ENCODE assay signal across 34 cellular contexts in genomic region chr17:33484559-33484958, GRCh38.
"Had no signal": no experiment of that assay in that cellular context is flagged by ENCODE, and none has a peak within 500 bp of the region (broad histone marks: within the 10 kb centered on the region; RNA-seq: fewer than 3 reads in every experiment).

No MANE protein-coding gene starts in this region.

- H3K9me3 ChIP-seq: MG63 had no signal

- H3K4me3 ChIP-seq: MG63 had no signal

- H3K27me3 ChIP-seq: MG63 had no signal

- H3K36me3 ChIP-seq: MG63 had no signal

- DNase-seq: Karpas-422, Kasumi-1, MG63, MM.1S, MV-4-11, NCI-H1048, NCI-H1092, NCI-H1092 treated with DMSO at 0.1 percent for 48 hours, NCI-H1105, NCI-H1105 treated with DMSO at 0.1 percent for 48 hours, NCI-H1417, NCI-H1417 treated with DMSO at 0.1 percent for 48 hours, NCI-H1436, NCI-H1436 treated with DMSO at 0.1 percent for 48 hours, NCI-H146, NCI-H1694, NCI-H1694 treated with DMSO at 0.1 percent for 48 hours, NCI-H187, NCI-H187 treated with DMSO at 0.1 percent for 48 hours, NCI-H1930, NCI-H2029, NCI-H2029 treated with DMSO at 0.1 percent for 48 hours, NCI-H2081, NCI-H2081 treated with DMSO at 0.1 percent for 48 hours, NCI-H2107, NCI-H2171, NCI-H2171 treated with DMSO at 0.1 percent for 48 hours, NCI-H2227 treated with DMSO at 0.1 percent for 48 hours, NCI-H226, NCI-H345, NCI-H446, NCI-H446 treated with DMSO at 0.1 percent for 48 hours, NCI-H510A, NCI-H510A treated with DMSO at 0.1 percent for 48 hours had no signal
